8 cellular contexts compared by ENCODE assay signal in genomic region chr22:29503811-29504372, GRCh38. TPM values are rescaled to one million over a fixed set of nuclear protein-coding genes. Genes with fewer than 3 reads are reported as not detected.
DNase-seq lines count a peak whose midpoint lies in the region; TF ChIP-seq lines count a peak whose summit lies in the region.

No MANE protein-coding gene starts in this region.

- no peak for TF ChIP-seq POLR2A in suprapubic skin (IDR thresholded peaks at IDR 0.05)

- H3K36me3 Mint-ChIP-seq in osteocyte (ENCODE audit: unreplicated experiment) = peaks cover 24% of the 10 kb centered on the region

- H3K27ac Mint-ChIP-seq in osteocyte (ENCODE audit: unreplicated experiment) = peak overlapping the region; percentile 49

- TF ChIP-seq CTCF in epithelial cell of proximal tubule (conservative IDR thresholded peaks at IDR 0.05; ENCODE audit: low read depth, low read length) = no peak
- TF ChIP-seq CTCF in osteocyte (IDR thresholded peaks at IDR 0.05) = no peak
- no peak for TF ChIP-seq CTCF in suprapubic skin (IDR thresholded peaks at IDR 0.05)
- no peak for TF ChIP-seq CTCF in GM10266 (IDR thresholded peaks at IDR 0.05; ENCODE audit: control insufficient read depth, insufficient read depth, low read depth, missing control alignments)

- H3K4me1 Mint-ChIP-seq in osteocyte (ENCODE audit: unreplicated experiment) = peaks cover 5% of the 10 kb centered on the region

- peaks cover 46% of the 10 kb centered on the region for H3K36me3 ChIP-seq in suprapubic skin

- H3K27me3 Mint-ChIP-seq in osteocyte (ENCODE audit: unreplicated experiment) = no peaks in the 10 kb centered on the region

- no peak for TF ChIP-seq EP300 in suprapubic skin (IDR thresholded peaks at IDR 0.05)

- no peak overlapping the region for H3K27ac ChIP-seq in suprapubic skin

- WGBS in suprapubic skin = 57% methylated on average over 7 of the region's 7 CpGs

- DNase-seq in GDM1 (lab: John Stamatoyannopoulos, UW) (peak; percentile 8), NOMO-1 treated with DMSO at 0.1 percent for 48 hours (lab: John Stamatoyannopoulos, UW; ENCODE audit: unreplicated experiment) (peak; percentile 48), epithelial cell of proximal tubule (ENCODE audit: low read depth) (peak; percentile 12), osteocyte (ENCODE audit: extremely low spot score, unreplicated experiment) (no peak), activated gamma-delta T cell treated with Interleukin-2 at 50 U/mL for 16 hours (no peak), suprapubic skin (ENCODE audit: low spot score in 2 of 2) (no peak), GM10266 (ENCODE audit: extremely low spot score) (no peak), SIG-M5 treated with dmso at 0.1 percent for 504 hours (lab: John Stamatoyannopoulos, UW; ENCODE audit: unreplicated experiment) (no peak)

- H3K4me1 ChIP-seq in suprapubic skin = peaks cover 3% of the 10 kb centered on the region

- H3K4me3 ChIP-seq in epithelial cell of proximal tubule (ENCODE audit: low read depth, low read length) (no peak overlapping the region), suprapubic skin (no peak overlapping the region)

- no peaks in the 10 kb centered on the region for H3K9me3 ChIP-seq in suprapubic skin

- no peak overlapping the region for H3K4me3 Mint-ChIP-seq in osteocyte (ENCODE audit: unreplicated experiment)

- H3K9me3 Mint-ChIP-seq in osteocyte (ENCODE audit: unreplicated experiment) = no peaks in the 10 kb centered on the region

- no peaks in the 10 kb centered on the region for H3K27me3 ChIP-seq in suprapubic skin

RNA-seq across cellular contexts. Expression of gene NEFH, which starts 23.9 kb away (rescaled TPM):
- total RNA-seq in epithelial cell of proximal tubule = 2.3 and 3.4 TPM in 2 replicates
- 0.62 and 1.4 TPM in 2 replicates for total RNA-seq in osteocyte
- under 1 TPM in 2 of 4 donors, not detected in 2; 0.26 to 0.51 TPM for total RNA-seq in suprapubic skin

RNA-seq across cellular contexts. Expression of gene THOC5, which starts 49.7 kb away (rescaled TPM):
- 40.1 and 48.5 TPM in 2 replicates for total RNA-seq in epithelial cell of proximal tubule
- 57.4 and 60.0 TPM in 2 replicates for total RNA-seq in osteocyte
- 10 to 100 TPM; 19.8 to 41.5 (median 27.8) TPM for total RNA-seq in suprapubic skin

Comparison
In these comparisons a context has a peak if more than half of its experiments do, and no peak if none do; other contexts are left out.
1. DNase-seq: peak in GDM1 (single experiment), NOMO-1 treated with DMSO at 0.1 percent for 48 hours (single experiment) and epithelial cell of proximal tubule (single experiment); none in osteocyte (single experiment), activated gamma-delta T cell treated with Interleukin-2 at 50 U/mL for 16 hours (single experiment), suprapubic skin (0 of 2), GM10266 (single experiment) and SIG-M5 treated with dmso at 0.1 percent for 504 hours (single experiment).